Comparison of ENCODE assay signal across 1 cellular context in the genomic region with DNA sequence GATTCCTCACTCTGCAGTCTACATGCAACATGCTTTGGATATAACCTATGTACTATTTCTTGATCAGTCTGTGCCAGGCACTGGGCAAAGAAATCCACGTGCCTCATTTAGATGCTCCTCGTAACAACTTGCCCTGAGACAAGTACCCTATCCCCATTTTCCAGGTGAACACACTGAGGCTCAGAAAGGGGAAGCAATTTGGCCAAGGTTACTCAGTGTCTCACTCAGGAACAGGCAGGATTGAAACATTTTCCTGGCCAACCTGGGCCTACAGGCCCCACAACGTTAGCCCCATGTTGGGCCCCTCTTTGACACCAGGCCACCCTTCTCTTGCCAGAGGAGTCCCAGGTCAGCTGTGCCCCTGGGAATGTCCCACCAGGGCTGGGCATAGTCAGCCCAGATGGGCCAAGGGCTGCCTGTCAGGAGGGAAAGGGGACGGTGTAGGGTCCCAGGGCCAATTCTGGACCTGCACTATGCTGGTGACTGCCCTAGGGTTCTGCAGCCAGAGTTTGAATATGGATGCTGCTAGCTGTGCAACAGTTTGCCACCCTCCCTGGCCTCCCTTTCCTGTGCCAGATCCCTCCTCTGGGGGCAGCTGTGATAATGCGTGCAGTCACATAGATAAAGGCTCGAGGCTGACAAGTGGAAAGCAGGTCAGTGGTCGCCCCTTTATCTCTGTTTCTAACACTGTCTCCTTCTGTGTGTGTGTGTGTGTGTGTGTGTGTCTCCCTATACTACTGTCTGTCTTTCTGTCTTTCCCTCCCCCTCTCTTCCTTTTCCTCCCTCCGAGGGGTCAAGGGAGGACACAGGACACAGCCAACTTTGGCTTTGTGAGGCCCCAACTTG.
A peak's percentile ranks its signal among the peaks of the same experiment; 100 is the strongest.
TF ChIP-seq lines count a peak whose summit lies in the region.

No MANE protein-coding gene starts in this region.

TF ChIP-seq in K562, 482 proteins besides CTCF, POLR2A, EP300 and RAD21 (continued from another document and continues in another):
- TF ChIP-seq ZNF395 (CRISPR knock-in tag; IDR thresholded peaks at IDR 0.05) (peak; percentile 86), PYGO2 (tag; IDR thresholded peaks at IDR 0.05) (peak; percentile 70; the same call in 1 of the 2 replicates), NFATC3 (IDR thresholded peaks at IDR 0.05) (0 out of 2 replicates have a peak, but pooled peaks have one; percentile 54), SFPQ (IDR thresholded peaks at IDR 0.05; ENCODE audit: low read depth, low read length) (no peak), CREM (IDR thresholded peaks at IDR 0.05; ENCODE audit: low read depth) (peak; percentile 48; the same call in 1 of the 2 replicates), KLF13 (tag; IDR thresholded peaks at IDR 0.05; ENCODE audit: borderline replicate concordance, low read depth) (peak; percentile 37; the same call in 1 of the 2 replicates), MCM5 (IDR thresholded peaks at IDR 0.05; ENCODE audit: low read depth) (no peak), ZEB2 (IDR thresholded peaks at IDR 0.05) (peak; percentile 70), FOXM1 (IDR thresholded peaks at IDR 0.05; ENCODE audit: low read depth) (peak; percentile 73), FOXM1 (CRISPR knock-in tag; IDR thresholded peaks at IDR 0.05; ENCODE audit: low read depth) (no peak), ZNF146 (CRISPR knock-in tag; IDR thresholded peaks at IDR 0.05; ENCODE audit: unreplicated experiment) (no peak), DEAF1 (CRISPR knock-in tag; IDR thresholded peaks at IDR 0.05) (0 out of 2 replicates have a peak, but pooled peaks have one; percentile 6), SLC30A9 (CRISPR knock-in tag; IDR thresholded peaks at IDR 0.05) (no peak), CREB5 (CRISPR knock-in tag; IDR thresholded peaks at IDR 0.05) (no peak), HCFC1 (IDR thresholded peaks at IDR 0.05; ENCODE audit: low read depth, low read length) (peak; percentile 4; the same call in 1 of the 2 replicates), SMARCE1 (IDR thresholded peaks at IDR 0.05) (peak; percentile 90), RBM25 (IDR thresholded peaks at IDR 0.05; ENCODE audit: low read depth, low read length, severe bottlenecking) (peak; percentile 75), ZNF311 (CRISPR knock-in tag; IDR thresholded peaks at IDR 0.05) (no peak), MBD2 (IDR thresholded peaks at IDR 0.05; ENCODE audit: borderline replicate concordance, low read depth) (peak; percentile 33; the same call in 1 of the 2 replicates), KDM2B (CRISPR knock-in tag; IDR thresholded peaks at IDR 0.05) (no peak), CHD4 (IDR thresholded peaks at IDR 0.05; ENCODE audit: insufficient read depth, insufficient replicate concordance, low read depth, low read length, poor library complexity, severe bottlenecking) (peak; percentile 52), NFRKB (IDR thresholded peaks at IDR 0.05; ENCODE audit: low read depth) (peak; percentile 16; the same call in 1 of the 2 replicates), ZNF444 (CRISPR knock-in tag; IDR thresholded peaks at IDR 0.05) (no peak), TCFL5 (CRISPR knock-in tag; conservative IDR thresholded peaks at IDR 0.05) (peak; percentile 25), MECOM (CRISPR knock-in tag; IDR thresholded peaks at IDR 0.05) (peak; percentile 6; the same call in 1 of the 2 replicates), HLTF (IDR thresholded peaks at IDR 0.05) (peak; percentile 78; the same call in 1 of the 2 replicates), NCOA1 (IDR thresholded peaks at IDR 0.05; ENCODE audit: low read depth) (peak; percentile 91), GATAD2B (IDR thresholded peaks at IDR 0.05; ENCODE audit: borderline replicate concordance) (peak; percentile 58; the same call in 1 of the 2 replicates), NCOA6 (IDR thresholded peaks at IDR 0.05) (0 out of 2 replicates have a peak, but pooled peaks have one; percentile 43), ELK3 (CRISPR knock-in tag; IDR thresholded peaks at IDR 0.05) (no peak), TEAD1 (CRISPR knock-in tag; IDR thresholded peaks at IDR 0.05) (0 out of 4 replicates have a peak, but pooled peaks of 1 of the 2 experiments have one; percentile 67), JUND (IDR thresholded peaks at IDR 0.05; ENCODE audit: borderline replicate concordance, low read depth, low read length) (peak; percentile 56), JUND (tag; IDR thresholded peaks at IDR 0.05; ENCODE audit: borderline replicate concordance, low read depth, low read length) (peak; percentile 53; the same call in 1 of the 3 replicates), FOXK2 (conservative IDR thresholded peaks at IDR 0.05 in 1 of 2, IDR thresholded peaks at IDR 0.05 in 1 of 2; ENCODE audit: low read depth in 2 of 2) (peak; percentile 21 to 37; a peak in 2 of 4 replicates), PML (IDR thresholded peaks at IDR 0.05; ENCODE audit: low read length) (0 out of 2 replicates have a peak, but pooled peaks have one; percentile 24), L3MBTL2 (IDR thresholded peaks at IDR 0.05) (peak; percentile 76), TCF3 (CRISPR knock-in tag; IDR thresholded peaks at IDR 0.05) (peak; percentile 84), HNRNPL (IDR thresholded peaks at IDR 0.05; ENCODE audit: low read depth, low read length) (0 out of 2 replicates have a peak, but pooled peaks have one; percentile 33), HSF4 (CRISPR knock-in tag; IDR thresholded peaks at IDR 0.05; ENCODE audit: borderline replicate concordance) (peak; percentile 77; the same call in 1 of the 2 replicates), NFYB (IDR thresholded peaks at IDR 0.05; ENCODE audit: extremely low read depth, insufficient read length) (no peak), STAT5B (CRISPR knock-in tag; IDR thresholded peaks at IDR 0.05) (no peak), STAT5A (IDR thresholded peaks at IDR 0.05; ENCODE audit: borderline replicate concordance, low read length) (peak; percentile 45; the same call in 1 of the 2 replicates), ZNF785 (CRISPR knock-in tag; IDR thresholded peaks at IDR 0.05) (no peak)
- TF ChIP-seq, protein P1, sequence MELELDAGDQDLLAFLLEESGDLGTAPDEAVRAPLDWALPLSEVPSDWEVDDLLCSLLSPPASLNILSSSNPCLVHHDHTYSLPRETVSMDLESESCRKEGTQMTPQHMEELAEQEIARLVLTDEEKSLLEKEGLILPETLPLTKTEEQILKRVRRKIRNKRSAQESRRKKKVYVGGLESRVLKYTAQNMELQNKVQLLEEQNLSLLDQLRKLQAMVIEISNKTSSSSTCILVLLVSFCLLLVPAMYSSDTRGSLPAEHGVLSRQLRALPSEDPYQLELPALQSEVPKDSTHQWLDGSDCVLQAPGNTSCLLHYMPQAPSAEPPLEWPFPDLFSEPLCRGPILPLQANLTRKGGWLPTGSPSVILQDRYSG (tag; conservative IDR thresholded peaks at IDR 0.05; ENCODE audit: low read depth): peak; percentile 63; the same call in 1 of the 2 replicates
- TF ChIP-seq, protein P2, sequence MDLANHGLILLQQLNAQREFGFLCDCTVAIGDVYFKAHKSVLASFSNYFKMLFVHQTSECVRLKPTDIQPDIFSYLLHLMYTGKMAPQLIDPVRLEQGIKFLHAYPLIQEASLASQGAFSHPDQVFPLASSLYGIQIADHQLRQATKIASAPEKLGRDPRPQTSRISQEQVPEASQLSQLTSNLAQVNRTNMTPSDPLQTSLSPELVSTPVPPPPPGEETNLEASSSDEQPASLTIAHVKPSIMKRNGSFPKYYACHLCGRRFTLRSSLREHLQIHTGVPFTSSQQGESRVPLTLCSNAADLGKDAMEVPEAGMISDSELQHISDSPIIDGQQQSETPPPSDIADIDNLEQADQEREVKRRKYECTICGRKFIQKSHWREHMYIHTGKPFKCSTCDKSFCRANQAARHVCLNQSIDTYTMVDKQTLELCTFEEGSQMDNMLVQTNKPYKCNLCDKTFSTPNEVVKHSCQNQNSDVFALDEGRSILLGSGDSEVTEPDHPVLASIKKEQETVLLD (IDR thresholded peaks at IDR 0.05): peak; percentile 81
- TF ChIP-seq, protein P3, sequence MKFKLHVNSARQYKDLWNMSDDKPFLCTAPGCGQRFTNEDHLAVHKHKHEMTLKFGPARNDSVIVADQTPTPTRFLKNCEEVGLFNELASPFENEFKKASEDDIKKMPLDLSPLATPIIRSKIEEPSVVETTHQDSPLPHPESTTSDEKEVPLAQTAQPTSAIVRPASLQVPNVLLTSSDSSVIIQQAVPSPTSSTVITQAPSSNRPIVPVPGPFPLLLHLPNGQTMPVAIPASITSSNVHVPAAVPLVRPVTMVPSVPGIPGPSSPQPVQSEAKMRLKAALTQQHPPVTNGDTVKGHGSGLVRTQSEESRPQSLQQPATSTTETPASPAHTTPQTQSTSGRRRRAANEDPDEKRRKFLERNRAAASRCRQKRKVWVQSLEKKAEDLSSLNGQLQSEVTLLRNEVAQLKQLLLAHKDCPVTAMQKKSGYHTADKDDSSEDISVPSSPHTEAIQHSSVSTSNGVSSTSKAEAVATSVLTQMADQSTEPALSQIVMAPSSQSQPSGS (CRISPR knock-in tag; IDR thresholded peaks at IDR 0.05): no peak
- TF ChIP-seq, protein P4, sequence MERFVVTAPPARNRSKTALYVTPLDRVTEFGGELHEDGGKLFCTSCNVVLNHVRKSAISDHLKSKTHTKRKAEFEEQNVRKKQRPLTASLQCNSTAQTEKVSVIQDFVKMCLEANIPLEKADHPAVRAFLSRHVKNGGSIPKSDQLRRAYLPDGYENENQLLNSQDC (CRISPR knock-in tag; IDR thresholded peaks at IDR 0.05): no peak
